Comparison of ENCODE assay signal across 8 cellular contexts in the genomic region with DNA sequence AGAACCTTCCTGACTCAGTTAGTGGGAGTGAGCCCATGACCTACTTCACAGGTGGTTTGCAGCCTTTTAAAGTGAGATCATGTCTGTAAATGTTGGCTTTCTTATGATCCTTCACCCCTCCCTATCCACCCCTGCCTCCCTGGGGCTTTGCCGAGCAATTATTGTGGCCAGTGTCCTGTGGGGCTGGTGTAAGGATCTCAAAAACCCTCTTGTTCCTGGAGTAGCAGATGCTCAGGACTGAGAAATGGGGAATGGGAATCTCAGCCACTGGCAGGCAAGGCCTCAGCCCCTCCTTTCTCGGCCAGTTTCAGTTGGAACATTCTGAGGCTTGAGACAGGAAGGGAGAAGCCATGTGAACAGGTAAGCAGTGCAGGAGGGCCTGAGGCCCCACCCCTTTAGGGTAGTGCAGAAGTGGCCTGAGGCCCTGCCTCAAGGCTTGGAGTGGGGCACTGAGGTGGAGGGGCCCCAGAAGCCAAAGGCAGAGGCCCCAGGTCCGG. TPM values are rescaled to one million over a fixed set of nuclear protein-coding genes. Genes with fewer than 3 reads are reported as not detected.
DNase-seq lines count a peak whose midpoint lies in the region; ATAC-seq, FAIRE-seq and TF ChIP-seq lines count a peak whose summit lies in the region.
"Had no signal": no experiment of that assay in that cellular context is flagged by ENCODE, and none has a peak within 500 bp of the region (broad histone marks: within the 10 kb centered on the region; RNA-seq: fewer than 3 reads in every experiment).

No MANE protein-coding gene starts in this region.

- TF ChIP-seq CTCF in body of pancreas (IDR thresholded peaks at IDR 0.05) (no peak), kidney (IDR thresholded peaks at IDR 0.05; ENCODE audit: borderline replicate concordance, extremely low read depth, insufficient read depth) (no peak), thoracic aorta (IDR thresholded peaks at IDR 0.05) (no peak)

- H3K4me3 Mint-ChIP-seq in activated T-helper 1 cell treated with anti-CD3 and anti-CD28 coated beads, Interleukin-12 subunit alpha, Interleukin-12 subunit beta, Interleukin-2, Interleukin-4 antibody, amounts not matched to agents 30 ng/mL and 10 ng/mL and 1 ng/mL, durations not matched to agents 14 hours and 24 hours and 36 hours: no peak overlapping the region

- H3K4me3 ChIP-seq in body of pancreas (no peak overlapping the region), kidney (ENCODE audit: low read length in 2 of 2) (no peak overlapping the region), thoracic aorta (no peak overlapping the region)

- H3K36me3 ChIP-seq in body of pancreas (replicated peaks in 1 of 2; ENCODE audit: insufficient read depth in 1 of 2, low read depth in 2 of 2) (no peaks in the 10 kb centered on the region), kidney (ENCODE audit: control insufficient read depth in 1 of 2, insufficient read depth in 2 of 2, low read length in 2 of 2) (no peaks in the 10 kb centered on the region), thoracic aorta (no peaks in the 10 kb centered on the region)

- ATAC-seq in body of pancreas: peak; percentile 22
- ATAC-seq in thoracic aorta (ENCODE audit: insufficient number of reproducible peaks, low FRiP score, low read depth): no peak
- ATAC-seq in HG03039 (IDR thresholded peaks at IDR 0.05; ENCODE audit: unreplicated experiment): no peak

- no peaks in the 10 kb centered on the region for H3K9me3 ChIP-seq in body of pancreas
- H3K9me3 ChIP-seq in kidney (ENCODE audit: control insufficient read depth in 1 of 2, low read length in 2 of 2): no peaks in the 10 kb centered on the region
- no peaks in the 10 kb centered on the region for H3K9me3 ChIP-seq in thoracic aorta

- peaks cover 64% of the 10 kb centered on the region for H3K4me1 ChIP-seq in body of pancreas
- H3K4me1 ChIP-seq in kidney (ENCODE audit: control insufficient read depth in 1 of 2, insufficient read depth in 1 of 2, low read depth in 1 of 2, low read length in 2 of 2): peaks cover 17 to 30% of the 10 kb centered on the region in 2 donors
- H3K4me1 ChIP-seq in thoracic aorta (ENCODE audit: control insufficient read depth in 1 of 2, low read depth in 2 of 2): peaks cover 29 to 64% of the 10 kb centered on the region in 2 donors

- H3K27ac ChIP-seq in body of pancreas (peak overlapping the region; percentile 67 to 80 (median 78)), kidney (ENCODE audit: low read depth in 2 of 2, low read length in 2 of 2) (peak overlapping the region in 1 of 2 donors; percentile 63), thoracic aorta (peak overlapping the region; percentile 35 to 50)

- no peaks in the 10 kb centered on the region for H3K9me3 Mint-ChIP-seq in activated T-helper 1 cell treated with anti-CD3 and anti-CD28 coated beads, Interleukin-12 subunit alpha, Interleukin-12 subunit beta, Interleukin-2, Interleukin-4 antibody, amounts not matched to agents 30 ng/mL and 10 ng/mL and 1 ng/mL, durations not matched to agents 14 hours and 24 hours and 36 hours

- no peak for FAIRE-seq in kidney (lab: Jason Lieb, UNC)

- 41% methylated on average over 2 to 3 of the region's 3 CpGs for WGBS in body of pancreas, 2 donors

- H3K27me3 ChIP-seq in body of pancreas: no peaks in the 10 kb centered on the region
- H3K27me3 ChIP-seq in thoracic aorta (replicated peaks; ENCODE audit: insufficient read depth): no peaks in the 10 kb centered on the region

- DNase-seq in NCI-H187 treated with DMSO at 0.1 percent for 48 hours (lab: John Stamatoyannopoulos, UW) (peak; percentile 14), body of pancreas (peak in 3 of 4 donors; percentile 57 to 68 (median 64)), kidney (peak; percentile 53), thoracic aorta (ENCODE audit: low spot score) (no peak)
- DNase-seq in activated T-helper 1 cell treated with anti-CD3 and anti-CD28 coated beads, Interleukin-12 subunit alpha, Interleukin-12 subunit beta, Interleukin-2, Interleukin-4 antibody, amounts not matched to agents 30 ng/mL and 10 ng/mL and 1 ng/mL, durations not matched to agents 14 hours and 24 hours and 36 hours (ENCODE audit: low spot score): no peak
- no peak for DNase-seq in effector CD8-positive, alpha-beta T cell (lab: John Stamatoyannopoulos, UW)
- DNase-seq: MV-4-11 had no signal

- peaks cover 65% of the 10 kb centered on the region for H3K4me1 Mint-ChIP-seq in activated T-helper 1 cell treated with anti-CD3 and anti-CD28 coated beads, Interleukin-12 subunit alpha, Interleukin-12 subunit beta, Interleukin-2, Interleukin-4 antibody, amounts not matched to agents 30 ng/mL and 10 ng/mL and 1 ng/mL, durations not matched to agents 14 hours and 24 hours and 36 hours (ENCODE audit: low read depth)

- no peak for TF ChIP-seq POLR2A in body of pancreas (IDR thresholded peaks at IDR 0.05)

- H3K27ac Mint-ChIP-seq in activated T-helper 1 cell treated with anti-CD3 and anti-CD28 coated beads, Interleukin-12 subunit alpha, Interleukin-12 subunit beta, Interleukin-2, Interleukin-4 antibody, amounts not matched to agents 30 ng/mL and 10 ng/mL and 1 ng/mL, durations not matched to agents 14 hours and 24 hours and 36 hours: no peak overlapping the region

- H3K36me3 Mint-ChIP-seq in activated T-helper 1 cell treated with anti-CD3 and anti-CD28 coated beads, Interleukin-12 subunit alpha, Interleukin-12 subunit beta, Interleukin-2, Interleukin-4 antibody, amounts not matched to agents 30 ng/mL and 10 ng/mL and 1 ng/mL, durations not matched to agents 14 hours and 24 hours and 36 hours (ENCODE audit: low read depth): peaks cover 4% of the 10 kb centered on the region

- peak overlapping the region in 1 of 2 donors; percentile 46 for H3K9ac ChIP-seq in kidney (ENCODE audit: low read length in 2 of 2)

- intact Hi-C loops in body of pancreas (cut with DNase I) (no loop called here), kidney (cut with DNase I) (no loop called here)
- intact Hi-C loops in activated T-helper 1 cell treated with anti-CD3 and anti-CD28 coated beads, Interleukin-12 subunit alpha, Interleukin-12 subunit beta, Interleukin-2, Interleukin-4 antibody, amounts not matched to agents 30 ng/mL and 10 ng/mL and 1 ng/mL, durations not matched to agents 14 hours and 24 hours and 36 hours (cut with micrococcal nuclease): no loop called here

- H3K27me3 Mint-ChIP-seq in activated T-helper 1 cell treated with anti-CD3 and anti-CD28 coated beads, Interleukin-12 subunit alpha, Interleukin-12 subunit beta, Interleukin-2, Interleukin-4 antibody, amounts not matched to agents 30 ng/mL and 10 ng/mL and 1 ng/mL, durations not matched to agents 14 hours and 24 hours and 36 hours (ENCODE audit: insufficient read depth): peaks cover 17% of the 10 kb centered on the region

RNA-seq across cellular contexts. Expression of gene PLEKHG3, which starts 53.8 kb away (rescaled TPM):
- total RNA-seq in body of pancreas (10 to 100 TPM; 34.5 to 40.2 TPM), kidney (127 TPM), thoracic aorta (10 to 100 TPM; 63.2 to 71.5 TPM)
- 51.9 TPM for polyA plus RNA-seq in kidney (ENCODE audit: insufficient read depth, low read depth, low replicate concordance)
- total RNA-seq in activated T-helper 1 cell treated with anti-CD3 and anti-CD28 coated beads, Interleukin-12 subunit alpha, Interleukin-12 subunit beta, Interleukin-2, Interleukin-4 antibody, amounts not matched to agents 30 ng/mL and 10 ng/mL and 1 ng/mL, durations not matched to agents 14 hours and 24 hours and 36 hours: 5.5 and 6.2 TPM in 2 replicates

Comparison
In these comparisons a context has a peak if more than half of its experiments do, and no peak if none do; other contexts are left out.
1. DNase-seq: peak in NCI-H187 treated with DMSO at 0.1 percent for 48 hours (single experiment), body of pancreas (3 of 4) and kidney (single experiment); none in thoracic aorta (single experiment), activated T-helper 1 cell treated with anti-CD3 and anti-CD28 coated beads, Interleukin-12 subunit alpha, Interleukin-12 subunit beta, Interleukin-2, Interleukin-4 antibody, amounts not matched to agents 30 ng/mL and 10 ng/mL and 1 ng/mL, durations not matched to agents 14 hours and 24 hours and 36 hours (single experiment) and effector CD8-positive, alpha-beta T cell (single experiment).